ENCODE assay signal across 8 cellular contexts in genomic region chr1:31715097-31715872, GRCh38. TPM values are rescaled to one million over a fixed set of nuclear protein-coding genes. Genes with fewer than 3 reads are reported as not detected.
DNase-seq lines count a peak whose midpoint lies in the region; ATAC-seq and TF ChIP-seq lines count a peak whose summit lies in the region.

No MANE protein-coding gene starts in this region.

- in situ Hi-C loops in KBM-7 (cut with MboI; ENCODE audit: low pct_unique_long_range_greater_than_20kb, low sequenced_read_pairs) = no loop called here

- intact Hi-C loops in left colon (cut with DNase I, micrococcal nuclease) = loop anchor here in 1 of 2 donors (10.0 kb wide), 1 partner anchor 50 kb away; no protein-coding TSS in a partner anchor

- peak; percentile 69 for DNase-seq in GM10266 (ENCODE audit: extremely low spot score)
- DNase-seq in KBM-7 = peak; percentile 43
- peak; percentile 31 for DNase-seq in T1000 (lab: John Stamatoyannopoulos, UW)
- DNase-seq in dermis blood vessel endothelial cell = peak; percentile 91
- peak; percentile 88 to 96 for DNase-seq in left colon
- DNase-seq in stimulated activated CD4-positive, alpha-beta T cell treated with anti-CD3 and anti-CD28 coated beads, Interleukin-12 subunit alpha, Interleukin-12 subunit beta, amount 100 ng/mL, for 48 hours (ENCODE audit: low read depth in 2 of 3, low spot score in 1 of 3) = peak in 2 of 3 donors; percentile 40 to 43
- no peak for DNase-seq in NCI-H446 treated with DMSO at 0.1 percent for 48 hours (lab: John Stamatoyannopoulos, UW)

- TF ChIP-seq CTCF in GM10266 (IDR thresholded peaks at IDR 0.05; ENCODE audit: control insufficient read depth, insufficient read depth, low read depth, missing control alignments) = peak; percentile 65

- peak; percentile 91 for ATAC-seq in left colon
- ATAC-seq in GM19023 (IDR thresholded peaks at IDR 0.05; ENCODE audit: unreplicated experiment) = no peak

RNA-seq across cellular contexts. Expression of gene COL16A1, which starts 11.5 kb away (rescaled TPM):
- total RNA-seq in dermis blood vessel endothelial cell (0.51 and 0.65 TPM in 2 replicates), left colon (10 to 100 TPM; 15.7 to 23.3 TPM)

RNA-seq across cellular contexts. Expression of gene ADGRB2, which starts 48.9 kb away (rescaled TPM):
- total RNA-seq in dermis blood vessel endothelial cell (0.17 and 0.28 TPM in 2 replicates), left colon (under 1 TPM; 0.79 to 0.89 TPM)

Comparison
In these comparisons a context has a peak if more than half of its experiments do, and no peak if none do; other contexts are left out.
1. RNA of gene COL16A1, which starts 11.5 kb away (total RNA-seq): 15.7 to 23.3 TPM in left colon; 0.51 to 0.65 TPM in dermis blood vessel endothelial cell; every median in the first group is over 10 times any median in the second.